ENCODE assay signal across 22 cellular contexts in genomic region chr1:63262148-63262770, GRCh38.
"Had no signal": no experiment of that assay in that cellular context is flagged by ENCODE, and none has a peak within 500 bp of the region (broad histone marks: within the 10 kb centered on the region; RNA-seq: fewer than 3 reads in every experiment).

No MANE protein-coding gene starts in this region.

- H3K36me3 ChIP-seq: cardiac muscle cell, MG63, Peyer's patch, SJSA1 had no signal

- H3K9me3 ChIP-seq: MG63, Peyer's patch, SJSA1 had no signal

- DNase-seq: activated B cell treated with CpG ODN at 0.5 μM for 24 hours; activated CD4-positive, alpha-beta memory T cell treated with anti-CD3 and anti-CD28 coated beads for 36 hours; activated CD4-positive, alpha-beta T cell treated with anti-CD3 and anti-CD28 coated beads, Interleukin-2, amount 10 ng/mL, durations not matched to agents 7 days and 5 days; activated CD8-positive, alpha-beta memory T cell treated with anti-CD3 and anti-CD28 coated beads for 24 hours; activated gamma-delta T cell; activated naive CD4-positive, alpha-beta T cell treated with anti-CD3 and anti-CD28 coated beads for 36 hours; activated T-cell treated with anti-CD3 and anti-CD28 coated beads, Interleukin-2, amount 50 U/mL, for 48 hours; amygdala; KG1; MG63; NCI-H1436 treated with DMSO at 0.1 percent for 48 hours; NCI-H187; NCI-H2081; NCI-H510A treated with DMSO at 0.1 percent for 48 hours; Peyer's patch; T-cell; T1000 had no signal

- ATAC-seq: activated T-helper 17 cell treated with anti-CD3 and anti-CD28 coated beads, Interleukin-2, amount 50 U/mL, for 72 hours; T-cell had no signal

- H3K4me3 ChIP-seq: cardiac muscle cell, MG63, Peyer's patch, SJSA1 had no signal

- H3K4me3 Mint-ChIP-seq: activated B cell treated with CpG ODN at 0.5 μM for 24 hours; activated CD4-positive, alpha-beta memory T cell treated with anti-CD3 and anti-CD28 coated beads for 36 hours; activated CD4-positive, alpha-beta T cell treated with anti-CD3 and anti-CD28 coated beads, Interleukin-2, amount 10 ng/mL, durations not matched to agents 7 days and 5 days; activated naive CD4-positive, alpha-beta T cell treated with anti-CD3 and anti-CD28 coated beads for 36 hours; activated naive CD8-positive, alpha-beta T cell; activated T-helper 17 cell treated with anti-CD3 and anti-CD28 coated beads, Interleukin-2, amount 50 U/mL, for 72 hours; brain; T-cell had no signal

- H3K27ac Mint-ChIP-seq: activated B cell treated with CpG ODN at 0.5 μM for 24 hours; activated CD4-positive, alpha-beta memory T cell treated with anti-CD3 and anti-CD28 coated beads for 36 hours; activated CD4-positive, alpha-beta T cell treated with anti-CD3 and anti-CD28 coated beads, Interleukin-2, amount 10 ng/mL, durations not matched to agents 7 days and 5 days; activated naive CD4-positive, alpha-beta T cell treated with anti-CD3 and anti-CD28 coated beads for 36 hours; activated naive CD8-positive, alpha-beta T cell; activated T-helper 17 cell treated with anti-CD3 and anti-CD28 coated beads, Interleukin-2, amount 50 U/mL, for 72 hours; brain; T-cell had no signal

- H3K4me1 Mint-ChIP-seq: activated B cell treated with CpG ODN at 0.5 μM for 24 hours; activated CD4-positive, alpha-beta T cell treated with anti-CD3 and anti-CD28 coated beads, Interleukin-2, amount 10 ng/mL, durations not matched to agents 7 days and 5 days; activated T-helper 17 cell treated with anti-CD3 and anti-CD28 coated beads, Interleukin-2, amount 50 U/mL, for 72 hours; T-cell had no signal

- H3K4me1 ChIP-seq: Peyer's patch, SJSA1 had no signal

- H3K9me3 Mint-ChIP-seq: activated B cell treated with CpG ODN at 0.5 μM for 24 hours; activated CD4-positive, alpha-beta memory T cell treated with anti-CD3 and anti-CD28 coated beads for 36 hours; activated CD4-positive, alpha-beta T cell treated with anti-CD3 and anti-CD28 coated beads, Interleukin-2, amount 10 ng/mL, durations not matched to agents 7 days and 5 days; activated naive CD4-positive, alpha-beta T cell treated with anti-CD3 and anti-CD28 coated beads for 36 hours; activated T-helper 17 cell treated with anti-CD3 and anti-CD28 coated beads, Interleukin-2, amount 50 U/mL, for 72 hours; T-cell had no signal

- H3K36me3 Mint-ChIP-seq: activated CD4-positive, alpha-beta memory T cell treated with anti-CD3 and anti-CD28 coated beads for 36 hours; activated naive CD8-positive, alpha-beta T cell; brain; T-cell had no signal

- H3K27ac ChIP-seq: cardiac muscle cell, Peyer's patch, SJSA1 had no signal

- H3K27me3 ChIP-seq: cardiac muscle cell, MG63, Peyer's patch had no signal
